Comparison of ENCODE assay signal across 17 cellular contexts in genomic region chr15:75739791-75740190, GRCh38. TPM values are rescaled to one million over a fixed set of nuclear protein-coding genes. Genes with fewer than 3 reads are reported as not detected.
DNase-seq lines count a peak whose midpoint lies in the region; ATAC-seq and TF ChIP-seq lines count a peak whose summit lies in the region.
"Had no signal": no experiment of that assay in that cellular context is flagged by ENCODE, and none has a peak within 500 bp of the region (broad histone marks: within the 10 kb centered on the region; RNA-seq: fewer than 3 reads in every experiment).

No MANE protein-coding gene starts in this region.

- peak overlapping the region; percentile 45 for H3K27ac Mint-ChIP-seq in T-helper 1 cell treated with Interleukin-12 subunit alpha and Interleukin-12 subunit beta and Interleukin-4 antibody, amounts not matched to agents 30 μg/mL and 1 μg/mL, for 36 hours
- H3K27ac Mint-ChIP-seq in H9 = no peak overlapping the region
- H3K27ac Mint-ChIP-seq in central memory CD8-positive, alpha-beta T cell (ENCODE audit: low read depth) = no peak overlapping the region
- no peak overlapping the region for H3K27ac Mint-ChIP-seq in neural progenitor cell

- no peak overlapping the region for H2BK120ac ChIP-seq in H9 (ENCODE audit: low read depth, low read length, poor library complexity, severe bottlenecking)

- no peak overlapping the region for H3T11ph ChIP-seq in H9 (ENCODE audit: low read length)

- H3K4me3 ChIP-seq in neural progenitor cell = no peak overlapping the region
- H3K4me3 ChIP-seq: MG63 had no signal

- TF ChIP-seq CTCF in H9 (conservative IDR thresholded peaks at IDR 0.05) = no peak
- TF ChIP-seq CTCF in neural progenitor cell (IDR thresholded peaks at IDR 0.05) = no peak

- peaks cover 13% of the 10 kb centered on the region for H3K23me2 ChIP-seq in H9 (ENCODE audit: insufficient read length, low read depth, low read length, poor library complexity, severe bottlenecking)

- no peak for ATAC-seq in central memory CD8-positive, alpha-beta T cell (replicated peaks; ENCODE audit: extremely low read depth, poor library complexity, severe bottlenecking)

- no peak overlapping the region for H3K9ac ChIP-seq in H9 (ENCODE audit: extremely low read depth, insufficient read length, low read length)
- H3K9ac ChIP-seq in neural progenitor cell = no peak overlapping the region

- no peaks in the 10 kb centered on the region for H3K36me3 ChIP-seq in neural progenitor cell
- H3K36me3 ChIP-seq: adrenal gland, heart left ventricle, MG63, upper lobe of left lung had no signal

- no peak overlapping the region for H2BK15ac ChIP-seq in H9 (ENCODE audit: low read depth, low read length)

- no peak overlapping the region for H4K91ac ChIP-seq in H9 (ENCODE audit: insufficient read length, low read depth, low read length)

- no peak overlapping the region for H2BK12ac ChIP-seq in H9 (ENCODE audit: insufficient read length, low read depth, low read length)

- no peaks in the 10 kb centered on the region for H3K9me3 ChIP-seq in H9 (ENCODE audit: control insufficient read depth, low read depth, low read length)
- H3K9me3 ChIP-seq in neural progenitor cell (ENCODE audit: low read depth) = no peaks in the 10 kb centered on the region
- H3K9me3 ChIP-seq: adrenal gland, heart left ventricle, MG63, upper lobe of left lung had no signal

- no peaks in the 10 kb centered on the region; the same call in 1 of the 2 replicates for H3K4me1 ChIP-seq in H9 (ENCODE audit: insufficient read depth, low read length)
- no peaks in the 10 kb centered on the region for H3K4me1 ChIP-seq in neural progenitor cell

- H4K5ac ChIP-seq in H9 (ENCODE audit: insufficient read length, low read depth, low read length) = no peak overlapping the region

- H3K27ac ChIP-seq in H9 (ENCODE audit: insufficient read length, low read depth, low read length) (no peak overlapping the region), neural progenitor cell (no peak overlapping the region)
- H3K27ac ChIP-seq: 22Rv1, adrenal gland had no signal

- H3K23ac ChIP-seq in H9 (ENCODE audit: insufficient read length, low read depth, low read length) = no peak overlapping the region

- H4K8ac ChIP-seq in H9 (replicated peaks; ENCODE audit: insufficient read length, low read depth, low read length) = no peak overlapping the region

- H3K27me3 ChIP-seq in H9 (ENCODE audit: insufficient read depth, low read length) (peaks cover 8% of the 10 kb centered on the region; the same call in 1 of the 2 replicates), neural progenitor cell (peaks cover 35% of the 10 kb centered on the region)
- H3K27me3 ChIP-seq: adrenal gland, heart left ventricle, MG63, upper lobe of left lung had no signal

- H3K36me3 Mint-ChIP-seq in T-helper 1 cell treated with Interleukin-12 subunit alpha and Interleukin-12 subunit beta and Interleukin-4 antibody, amounts not matched to agents 30 μg/mL and 1 μg/mL, for 36 hours (ENCODE audit: low read depth) = no peaks in the 10 kb centered on the region
- H3K36me3 Mint-ChIP-seq in H9 (ENCODE audit: insufficient read depth in 1 of 3, low read depth in 3 of 3) (peaks cover 6 to 15% (median 11%) of the 10 kb centered on the region in 3 experiments; a peak in 6 of 7 replicates), neural progenitor cell (no peaks in the 10 kb centered on the region)
- peaks cover 3% of the 10 kb centered on the region for H3K36me3 Mint-ChIP-seq in central memory CD8-positive, alpha-beta T cell (ENCODE audit: insufficient read depth)

- no peak overlapping the region for H2AK5ac ChIP-seq in H9 (ENCODE audit: insufficient read length, low read length)

- H2BK5ac ChIP-seq in H9 (ENCODE audit: insufficient read length, low read length) = no peak overlapping the region

- no peak overlapping the region for H2BK20ac ChIP-seq in H9 (ENCODE audit: low read depth, low read length, poor library complexity, severe bottlenecking)

- H3K56ac ChIP-seq in H9 (ENCODE audit: insufficient read length, low read depth, low read length) = no peak overlapping the region

- H3K4me3 Mint-ChIP-seq in T-helper 1 cell treated with Interleukin-12 subunit alpha and Interleukin-12 subunit beta and Interleukin-4 antibody, amounts not matched to agents 30 μg/mL and 1 μg/mL, for 36 hours = peak overlapping the region; percentile 91
- H3K4me3 Mint-ChIP-seq in H9 = peak overlapping the region; percentile 80 to 93; a peak in 3 of 5 replicates
- peak overlapping the region; percentile 80 for H3K4me3 Mint-ChIP-seq in central memory CD8-positive, alpha-beta T cell
- H3K4me3 Mint-ChIP-seq in neural progenitor cell = peak overlapping the region; percentile 88

- no CpG with 5 or more reads among the region's 5 CpGs for WGBS in H9 (ENCODE audit: extremely low coverage, insufficient read length, low lambda C conversion rate)

- no peak overlapping the region for H3K4me2 ChIP-seq in H9 (ENCODE audit: insufficient read depth, insufficient read length, low read length)
- H3K4me2 ChIP-seq in neural progenitor cell = no peak overlapping the region

- H3K79me1 ChIP-seq in H9 (ENCODE audit: insufficient read depth, low read depth, low read length, poor library complexity, severe bottlenecking) = no peaks in the 10 kb centered on the region

- H3K4me1 Mint-ChIP-seq in T-helper 1 cell treated with Interleukin-12 subunit alpha and Interleukin-12 subunit beta and Interleukin-4 antibody, amounts not matched to agents 30 μg/mL and 1 μg/mL, for 36 hours (ENCODE audit: low read depth) = peaks cover 3% of the 10 kb centered on the region
- peaks cover 21 to 25% of the 10 kb centered on the region in 2 experiments for H3K4me1 Mint-ChIP-seq in H9
- H3K4me1 Mint-ChIP-seq in central memory CD8-positive, alpha-beta T cell = peaks cover 5% of the 10 kb centered on the region
- peaks cover 13% of the 10 kb centered on the region for H3K4me1 Mint-ChIP-seq in neural progenitor cell

- H3F3A ChIP-seq in neural progenitor cell (ENCODE audit: low read depth) = no peaks in the 10 kb centered on the region

- no peaks in the 10 kb centered on the region for H3K9me3 Mint-ChIP-seq in T-helper 1 cell treated with Interleukin-12 subunit alpha and Interleukin-12 subunit beta and Interleukin-4 antibody, amounts not matched to agents 30 μg/mL and 1 μg/mL, for 36 hours
- H3K9me3 Mint-ChIP-seq in H9 (peaks cover 18 to 24% of the 10 kb centered on the region in 2 experiments), neural progenitor cell (peaks cover 14% of the 10 kb centered on the region)
- no peaks in the 10 kb centered on the region for H3K9me3 Mint-ChIP-seq in central memory CD8-positive, alpha-beta T cell

- H2AFZ ChIP-seq in H9 (ENCODE audit: low read length) = no peak overlapping the region
- no peak overlapping the region for H2AFZ ChIP-seq in neural progenitor cell (replicated peaks)

- no peak overlapping the region for H3K14ac ChIP-seq in H9 (ENCODE audit: insufficient read depth, low read length)

- H3K18ac ChIP-seq in H9 (ENCODE audit: insufficient read length, low read depth, low read length) = no peak overlapping the region

- peaks cover 44% of the 10 kb centered on the region for H3K27me3 Mint-ChIP-seq in T-helper 1 cell treated with Interleukin-12 subunit alpha and Interleukin-12 subunit beta and Interleukin-4 antibody, amounts not matched to agents 30 μg/mL and 1 μg/mL, for 36 hours (ENCODE audit: low read depth)
- H3K27me3 Mint-ChIP-seq in H9 (ENCODE audit: low read depth) = peaks cover 35% of the 10 kb centered on the region
- peaks cover 61% of the 10 kb centered on the region for H3K27me3 Mint-ChIP-seq in central memory CD8-positive, alpha-beta T cell
- peaks cover 20% of the 10 kb centered on the region for H3K27me3 Mint-ChIP-seq in neural progenitor cell (ENCODE audit: insufficient read depth, low read depth)

- no peaks in the 10 kb centered on the region for H4K20me1 ChIP-seq in H9 (ENCODE audit: control insufficient read depth, insufficient read depth, insufficient read length)
- H4K20me1 ChIP-seq in neural progenitor cell (ENCODE audit: low read depth) = no peaks in the 10 kb centered on the region

- no peak overlapping the region for H3K4ac ChIP-seq in H9 (ENCODE audit: low read depth, low read length)

- H3K79me2 ChIP-seq in H9 (ENCODE audit: insufficient read depth, low read length) (no peaks in the 10 kb centered on the region), neural progenitor cell (ENCODE audit: low read depth) (no peaks in the 10 kb centered on the region)

- no peak for DNase-seq in T-helper 1 cell
- DNase-seq in H9 = no peak
- no peak for DNase-seq in central memory CD8-positive, alpha-beta T cell (ENCODE audit: low spot score in 2 of 2)
- no peak for DNase-seq in neural progenitor cell (ENCODE audit: low spot score)
- DNase-seq in amniotic stem cell (lab: John Stamatoyannopoulos, UW) = no peak
- no peak for DNase-seq in stimulated activated naive CD4-positive, alpha-beta T cell (lab: John Stamatoyannopoulos, UW)
- DNase-seq in hepatic stellate cell (ENCODE audit: low spot score) = no peak
- DNase-seq: adrenal gland, kidney glomerular epithelial cell, MG63, NCI-H2081 treated with DMSO at 0.1 percent for 48 hours, NCI-H774, upper lobe of left lung had no signal

RNA-seq across cellular contexts. Expression of gene CSPG4, which starts 27.1 kb away (rescaled TPM):
- 2.0 and 2.1 TPM in 2 replicates for total RNA-seq in H9 (2021)
- total RNA-seq in neural progenitor cell (ENCODE audit: low replicate concordance) = 0.07 and 0.37 TPM in 2 replicates
- total RNA-seq: T-helper 1 cell treated with Interleukin-12 subunit alpha and Interleukin-12 subunit beta and Interleukin-4 antibody, amounts not matched to agents 30 ng/mL and 1 ng/mL, for 36 hours had no signal
